In genomic region chr6:16713597-16713996, GRCh38 we compare ENCODE assay signal across 11 cellular contexts. TPM values are rescaled to one million over a fixed set of nuclear protein-coding genes. Genes with fewer than 3 reads are reported as not detected.
DNase-seq lines count a peak whose midpoint lies in the region; ATAC-seq, FAIRE-seq and TF ChIP-seq lines count a peak whose summit lies in the region.
"Had no signal": no experiment of that assay in that cellular context is flagged by ENCODE, and none has a peak within 500 bp of the region (broad histone marks: within the 10 kb centered on the region; RNA-seq: fewer than 3 reads in every experiment).

No MANE protein-coding gene starts in this region.

- TF ChIP-seq POLR2A in HepG2 (IDR thresholded peaks at IDR 0.05; ENCODE audit: insufficient read depth in 1 of 2, low read depth in 2 of 2, low read length in 2 of 2) (no peak), right lobe of liver (IDR thresholded peaks at IDR 0.05) (no peak), uterus (IDR thresholded peaks at IDR 0.05) (no peak)

- TF ChIP-seq RAD21 in HepG2 (CRISPR knock-in tag; IDR thresholded peaks at IDR 0.05) = no peak

- H3K36me3 Mint-ChIP-seq in MCF 10A (ENCODE audit: insufficient read depth, unreplicated experiment) = no peaks in the 10 kb centered on the region
- H3K36me3 Mint-ChIP-seq: WTC11 had no signal

- ATAC-seq in HepG2 (no peak), right lobe of liver (no peak), GM19455 (IDR thresholded peaks at IDR 0.05; ENCODE audit: unreplicated experiment) (no peak), GM18511 (IDR thresholded peaks at IDR 0.05; ENCODE audit: unreplicated experiment) (no peak)
- ATAC-seq: WTC11 had no signal

- TF ChIP-seq EP300 in HepG2 (IDR thresholded peaks at IDR 0.05; ENCODE audit: low read depth in 2 of 2, low read length in 2 of 2) (no peak), HepG2 (CRISPR knock-in tag; IDR thresholded peaks at IDR 0.05; ENCODE audit: borderline replicate concordance) (no peak)

- TF ChIP-seq CTCF in HepG2 (CRISPR knock-in tag; IDR thresholded peaks at IDR 0.05) (no peak), right lobe of liver (IDR thresholded peaks at IDR 0.05) (no peak), MCF 10A (IDR thresholded peaks at IDR 0.05; ENCODE audit: unreplicated experiment) (no peak), uterus (IDR thresholded peaks at IDR 0.05) (no peak)

- peaks cover 11% of the 10 kb centered on the region; the same call in 1 of the 2 replicates for H4K20me1 ChIP-seq in HepG2 (ENCODE audit: insufficient read depth, low read length)

- no peaks in the 10 kb centered on the region for H3K9me3 Mint-ChIP-seq in MCF 10A (ENCODE audit: unreplicated experiment)
- H3K9me3 Mint-ChIP-seq: neural crest cell, WTC11 had no signal

- intact Hi-C loops in HepG2 (cut with micrococcal nuclease; ENCODE audit: unreplicated experiment) (no loop called here), right lobe of liver (cut with DNase I) (no loop called here), MCF 10A (cut with micrococcal nuclease) (loop anchor here (1.0 to 5.0 kb wide), 3 partner anchors 13 to 76 kb away; no protein-coding TSS in a partner anchor), uterus (cut with DNase I; ENCODE audit: low total_unique reads) (loop anchor here (5.0 kb wide), 1 partner anchor 44 kb away; no protein-coding TSS in a partner anchor)

- H3K4me3 ChIP-seq in HepG2 (replicated peaks in 1 of 3; ENCODE audit: insufficient read depth in 1 of 3, low read depth in 2 of 3, low read length in 3 of 3) = no peak overlapping the region
- H3K4me3 ChIP-seq in right lobe of liver = no peak overlapping the region
- no peak overlapping the region for H3K4me3 ChIP-seq in mucosa of rectum (ENCODE audit: low read length in 2 of 2)
- H3K4me3 ChIP-seq in uterus = no peak overlapping the region

- POLR2A ChIA-PET in HepG2 (lab: Yijun Ruan, JAX) (interaction anchor here (0.9 to 1.3 kb wide), 4 partner anchors 12 to 48 kb away, joined by 3 to 7 read pairs (median 4); no protein-coding TSS in a partner anchor), MCF 10A (lab: Yijun Ruan, JAX) (interaction anchor here (0.7 to 6.7 kb wide), 14 partner anchors 11 to 378 kb away, joined by 3 to 93 read pairs (median 6); partner anchors contain the start of gene ATXN1)

- no peak for DNase-seq in HepG2 (ENCODE audit: low spot score)
- DNase-seq in right lobe of liver = no peak
- peak; percentile 57 for DNase-seq in MCF 10A (ENCODE audit: unreplicated experiment)
- DNase-seq in uterus = no peak
- no peak for DNase-seq in stimulated activated naive CD4-positive, alpha-beta T cell (lab: John Stamatoyannopoulos, UW)

- H3K9me3 ChIP-seq in HepG2 (ENCODE audit: low read length) (no peaks in the 10 kb centered on the region), right lobe of liver (no peaks in the 10 kb centered on the region), mucosa of rectum (ENCODE audit: control insufficient read depth in 2 of 2, low read length in 2 of 2) (no peaks in the 10 kb centered on the region), uterus (no peaks in the 10 kb centered on the region)

- peaks cover 49% of the 10 kb centered on the region for H3K4me1 ChIP-seq in HepG2 (ENCODE audit: insufficient read depth, low read length)
- no peaks in the 10 kb centered on the region for H3K4me1 ChIP-seq in right lobe of liver
- H3K4me1 ChIP-seq in mucosa of rectum (ENCODE audit: control insufficient read depth in 2 of 2, insufficient read depth in 2 of 2, low read length in 2 of 2) = peaks cover 0 to 8% of the 10 kb centered on the region in 2 donors
- H3K4me1 ChIP-seq in uterus = peaks cover 0 to 3% of the 10 kb centered on the region in 2 donors

- no TSS peak for BruUV-seq in HepG2 (replicated peaks; lab: Mats Ljungman, UMichigan)
- no TSS peak for BruUV-seq in MCF 10A (replicated peaks; lab: Mats Ljungman, UMichigan)

- CTCF ChIA-PET in HepG2 (lab: Yijun Ruan, JAX; ENCODE audit: low intra/inter-chr PET ratio, low total read pairs) (no interaction called here), MCF 10A (lab: Yijun Ruan, JAX) (interaction anchor here (0.6 to 3.1 kb wide), 4 partner anchors 9 to 350 kb away, joined by 3 to 22 read pairs (median 9); no protein-coding TSS in a partner anchor)

- FAIRE-seq in HepG2 (lab: Jason Lieb, UNC) = no peak
- FAIRE-seq: GM12892 had no signal

- H3K27ac ChIP-seq in HepG2 (ENCODE audit: extremely low read length, insufficient read depth, low read length) = no peak overlapping the region
- peak overlapping the region in 1 of 3 donors; percentile 71 for H3K27ac ChIP-seq in right lobe of liver
- H3K27ac ChIP-seq in mucosa of rectum (ENCODE audit: low read depth in 2 of 2, low read length in 2 of 2) = peak overlapping the region; percentile 66 to 71
- H3K27ac ChIP-seq in uterus = peak overlapping the region; percentile 83 to 91

- H3K27me3 ChIP-seq in HepG2 (ENCODE audit: control insufficient read depth in 1 of 2, insufficient read depth in 2 of 2, low read length in 2 of 2) = no peaks in the 10 kb centered on the region
- H3K27me3 ChIP-seq in right lobe of liver = no peaks in the 10 kb centered on the region
- H3K27me3 ChIP-seq in mucosa of rectum (ENCODE audit: control insufficient read depth in 2 of 2, insufficient read depth in 2 of 2, low read length in 2 of 2) = no peaks in the 10 kb centered on the region
- no peaks in the 10 kb centered on the region for H3K27me3 ChIP-seq in uterus

- H3K79me2 ChIP-seq in HepG2 (ENCODE audit: insufficient read depth, low read length) = peaks cover 54% of the 10 kb centered on the region

- H3K36me3 ChIP-seq in HepG2 (replicated peaks in 1 of 2; ENCODE audit: control insufficient read depth in 1 of 2, insufficient read depth in 2 of 2, low read length in 2 of 2) = peaks cover 0 to 2% of the 10 kb centered on the region in 2 experiments; a peak in 1 of 5 replicates
- H3K36me3 ChIP-seq in right lobe of liver = no peaks in the 10 kb centered on the region
- H3K36me3 ChIP-seq in mucosa of rectum (ENCODE audit: control insufficient read depth in 2 of 2, insufficient read depth in 2 of 2, low read length in 2 of 2) = no peaks in the 10 kb centered on the region
- no peaks in the 10 kb centered on the region for H3K36me3 ChIP-seq in uterus

- peak overlapping the region; percentile 63 for H3K4me3 Mint-ChIP-seq in MCF 10A (ENCODE audit: unreplicated experiment)
- H3K4me3 Mint-ChIP-seq: neural crest cell, WTC11 had no signal

- peak overlapping the region; percentile 96 for H3K27ac Mint-ChIP-seq in MCF 10A (ENCODE audit: low read depth, unreplicated experiment)

- in situ Hi-C loops in HepG2 (cut with HindIII; ENCODE audit: extremely low pct_ligation_motif_present, low pct_unique_long_range_greater_than_20kb) = no loop called here

- no peaks in the 10 kb centered on the region for H3K27me3 Mint-ChIP-seq in MCF 10A (ENCODE audit: insufficient read depth, unreplicated experiment)

- H3K4me2 ChIP-seq in HepG2 (ENCODE audit: low read depth, low read length) = no peak overlapping the region

- WGBS in HepG2 (ENCODE audit: low lambda C conversion rate) = 86% methylated on average over 9 of the region's 9 CpGs
- WGBS in right lobe of liver (ENCODE audit: insufficient coverage, low coverage, low lambda C conversion rate, missing lambda C conversion rate) = 83% methylated on average over 4 of the region's 9 CpGs

- no peak overlapping the region for H2AFZ ChIP-seq in HepG2 (ENCODE audit: low read length)

- H3K4me1 Mint-ChIP-seq in MCF 10A (ENCODE audit: insufficient read depth, unreplicated experiment) = peaks cover 28% of the 10 kb centered on the region

- no peak overlapping the region for H3K9ac ChIP-seq in HepG2 (ENCODE audit: insufficient read depth, low read depth, low read length)
- no peak overlapping the region for H3K9ac ChIP-seq in mucosa of rectum (ENCODE audit: low read depth in 1 of 2, low read length in 2 of 2)

TF ChIP-seq in HepG2, 621 proteins besides CTCF, POLR2A, EP300 and RAD21:
- TF ChIP-seq ISL2 (CRISPR knock-in tag; IDR thresholded peaks at IDR 0.05) (no peak), REL (CRISPR knock-in tag; conservative IDR thresholded peaks at IDR 0.05) (no peak), CCDC6 (CRISPR knock-in tag; IDR thresholded peaks at IDR 0.05) (0 out of 2 replicates have a peak, but pooled peaks have one; percentile 22)
TF ChIP-seq in HepG2: peak in this region for 1.

RNA-seq across cellular contexts. Expression of gene ATXN1, which starts 47.7 kb away (rescaled TPM):
- total RNA-seq in HepG2 (2016; rRNA removed; fragmentation: Illumina TruSeq; extraction: Trizol) (16.3 and 20.7 TPM in 2 replicates), right lobe of liver (10 to 100 TPM; 23.2 to 28.7 (median 25.0) TPM), MCF 10A (2022) (16.5 and 34.5 TPM in 2 replicates), uterus (100 to 1,000 TPM in 1 of 4 donors, 10 to 100 TPM in 3; 21.0 to 102 (median 51.1) TPM)
- total RNA-seq in HepG2 (2016; cell fraction: cytosol; rRNA removed; fragmentation: Illumina TruSeq; extraction: Trizol; ENCODE audit: low read depth) = 21.4 and 22.2 TPM in 2 replicates
- 15.7 and 19.7 TPM in 2 replicates for total RNA-seq in HepG2 (2016; cell fraction: insoluble cytoplasmic fraction; rRNA removed; fragmentation: Illumina TruSeq; extraction: Trizol)
- total RNA-seq in HepG2 (2016; cell fraction: membrane; rRNA removed; fragmentation: Illumina TruSeq; extraction: Trizol) = 19.8 and 25.4 TPM in 2 replicates
- 49.6 and 54.8 TPM in 2 replicates for total RNA-seq in HepG2 (2016; cell fraction: nucleus; rRNA removed; fragmentation: Illumina TruSeq; extraction: Trizol)
- polyA plus RNA-seq in HepG2 (2011; rRNA removed) = 39.5 and 40.2 TPM in 2 replicates
- 18.2 and 19.6 TPM in 2 replicates for polyA plus RNA-seq in HepG2 (2011; cell fraction: cytosol; rRNA removed)
- 69.8 and 87.7 TPM in 2 replicates for polyA plus RNA-seq in HepG2 (2011; cell fraction: nucleus; rRNA removed)
- polyA plus RNA-seq in HepG2 (2012) = 20.4 and 28.6 TPM in 2 replicates
- 2.6 and 3.3 TPM in 2 replicates for polyA plus RNA-seq in HepG2 (2016; cell fraction: cytosol; fragmentation: Illumina TruSeq; extraction: Trizol; ENCODE audit: low read depth)
- 12.1 and 12.2 TPM in 2 replicates for polyA plus RNA-seq in HepG2 (2016; cell fraction: insoluble cytoplasmic fraction; fragmentation: Illumina TruSeq; extraction: Trizol; ENCODE audit: low read depth)
- 4.0 and 4.1 TPM in 2 replicates for polyA plus RNA-seq in HepG2 (2016; cell fraction: membrane; fragmentation: Illumina TruSeq; extraction: Trizol; ENCODE audit: low read depth)
- polyA plus RNA-seq in HepG2 (2016; cell fraction: nucleus; fragmentation: Illumina TruSeq; extraction: Trizol; ENCODE audit: insufficient read depth, low read depth) = 18.8 TPM in 2 replicates
- 13.4 and 120 TPM in 2 replicates for polyA minus RNA-seq in HepG2 (2011; rRNA and poly(A)+ RNA removed; ENCODE audit: low replicate concordance)
- polyA minus RNA-seq in HepG2 (2011; cell fraction: cytosol; rRNA and poly(A)+ RNA removed) = 36.1 and 49.7 TPM in 2 replicates
- polyA minus RNA-seq in HepG2 (2011; cell fraction: nucleus; rRNA and poly(A)+ RNA removed) = 200 and 217 TPM in 2 replicates

Comparison
In these comparisons a context has a peak if more than half of its experiments do, and no peak if none do; other contexts are left out.
1. intact Hi-C loops: an anchor here in MCF 10A (1.0 to 5.0 kb wide) and uterus (5.0 kb wide); none called in HepG2 and right lobe of liver.